ENCODE assay signal across 8 cellular contexts in the genomic region with DNA sequence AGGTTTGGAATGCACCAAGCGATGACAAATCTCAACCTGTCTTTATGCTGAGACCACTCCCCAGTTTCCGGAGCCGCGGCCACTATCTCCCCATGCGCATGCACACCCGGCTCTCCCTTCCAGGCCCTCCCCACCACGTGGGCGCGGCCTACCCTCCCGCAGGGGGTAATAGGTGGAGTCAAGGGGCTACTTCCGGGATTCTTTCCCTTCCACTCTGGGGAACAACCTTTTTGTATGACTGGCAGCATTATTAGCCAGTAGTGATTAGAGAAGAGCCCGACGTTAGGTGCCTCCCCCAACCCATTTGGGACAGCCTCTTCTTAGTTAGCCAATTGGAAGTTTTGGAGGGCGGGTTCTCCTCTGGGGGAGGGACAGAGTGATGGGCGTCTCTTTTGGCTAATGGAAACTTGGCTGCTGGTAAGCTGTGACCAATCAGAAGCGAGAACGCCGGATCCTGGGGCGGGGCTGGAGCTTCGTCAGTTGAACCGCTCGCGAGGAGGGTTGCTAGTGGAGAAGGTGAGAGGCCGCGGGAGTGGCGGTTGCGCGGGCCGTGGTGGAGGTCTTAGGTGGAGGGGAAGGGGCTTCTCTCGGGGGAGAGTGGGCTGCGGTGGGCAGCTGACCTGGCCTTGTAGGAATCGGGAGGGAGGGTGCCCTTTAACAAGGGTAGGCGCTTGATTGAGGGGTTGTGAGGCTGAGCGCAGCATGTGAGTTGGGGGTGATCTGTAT. TPM values are rescaled to one million over a fixed set of nuclear protein-coding genes. Genes with fewer than 3 reads are reported as not detected.
DNase-seq lines count a peak whose midpoint lies in the region; ATAC-seq and TF ChIP-seq lines count a peak whose summit lies in the region.

A gene with protein sequence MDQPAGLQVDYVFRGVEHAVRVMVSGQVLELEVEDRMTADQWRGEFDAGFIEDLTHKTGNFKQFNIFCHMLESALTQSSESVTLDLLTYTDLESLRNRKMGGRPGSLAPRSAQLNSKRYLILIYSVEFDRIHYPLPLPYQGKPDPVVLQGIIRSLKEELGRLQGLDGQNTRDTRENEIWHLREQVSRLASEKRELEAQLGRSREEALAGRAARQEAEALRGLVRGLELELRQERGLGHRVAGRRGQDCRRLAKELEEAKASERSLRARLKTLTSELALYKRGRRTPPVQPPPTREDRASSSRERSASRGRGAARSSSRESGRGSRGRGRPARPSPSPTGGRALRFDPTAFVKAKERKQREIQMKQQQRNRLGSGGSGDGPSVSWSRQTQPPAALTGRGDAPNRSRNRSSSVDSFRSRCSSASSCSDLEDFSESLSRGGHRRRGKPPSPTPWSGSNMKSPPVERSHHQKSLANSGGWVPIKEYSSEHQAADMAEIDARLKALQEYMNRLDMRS (plus strand): TSS at position 479 of the 726 bp plus-strand sequence. CDS start 7,552 bp downstream, outside the sequence.

- no peaks in the 10 kb centered on the region for H4K20me1 ChIP-seq in OCI-LY7 (ENCODE audit: insufficient read depth, low read length)

- no TSS peak for BruUV-seq in OCI-LY7 (replicated peaks; lab: Mats Ljungman, UMichigan)

- peaks cover 8% of the 10 kb centered on the region; the same call in 1 of the 2 replicates for H3K79me2 ChIP-seq in OCI-LY7 (ENCODE audit: insufficient read depth, low read depth, low read length)

- TF ChIP-seq CTCF in OCI-LY7 (conservative IDR thresholded peaks at IDR 0.05; ENCODE audit: low read length) = no peak

- peak within 1 kb of the TSS; percentile 24 for H3K27ac ChIP-seq in OCI-LY7 (ENCODE audit: low read depth, low read length, poor library complexity, severe bottlenecking)

- intact Hi-C loops in OCI-LY7 (cut with micrococcal nuclease; ENCODE audit: unreplicated experiment) = loop anchor here (5.0 kb wide), 1 partner anchor 68 kb away; no protein-coding TSS in a partner anchor

- H3K9me3 ChIP-seq in OCI-LY7 (ENCODE audit: low read length) = no peaks in the 10 kb centered on the region

- peak; percentile 99 for DNase-seq in DMS 273 treated with DMSO at 0.1 percent for 48 hours (lab: John Stamatoyannopoulos, UW)
- DNase-seq in HuH-7.5 (ENCODE audit: low spot score) = peak; percentile 99
- peak; percentile 100 for DNase-seq in OCI-LY7 (ENCODE audit: low spot score)
- DNase-seq in activated T-cell treated with anti-CD3 and anti-CD28 coated beads for 1 hour (ENCODE audit: low read depth) = peak; percentile 91
- DNase-seq in erythroblast (lab: John Stamatoyannopoulos, UW) = peak; percentile 99
- peak; percentile 98 for DNase-seq in mucosa of gallbladder (ENCODE audit: low spot score)
- DNase-seq in stimulated activated CD8-positive, alpha-beta memory T cell treated with anti-CD3 and anti-CD28 coated beads, Interleukin-4, amount 100 ng/mL, for 4 hours (ENCODE audit: low read depth in 2 of 2, low spot score in 1 of 2) = peak; percentile 91 to 92

- peaks cover 12% of the 10 kb centered on the region for H3K4me1 ChIP-seq in OCI-LY7 (ENCODE audit: insufficient read depth, low read length, poor library complexity, severe bottlenecking)

- peak within 1 kb of the TSS; percentile 82 for H3K4me3 ChIP-seq in OCI-LY7 (ENCODE audit: low read depth, low read length, poor library complexity, severe bottlenecking)

- peaks cover 6% of the 10 kb centered on the region; the same call in 1 of the 2 replicates for H3K36me3 ChIP-seq in OCI-LY7 (ENCODE audit: insufficient read depth, low read length)

- CTCF ChIA-PET in OCI-LY7 (lab: Charles Lee; ENCODE audit: unreplicated experiment) = interaction anchor here (0.6 kb wide), 1 partner anchor 202 kb away, joined by 5 read pairs; a partner anchor contains a TSS

- no peaks in the 10 kb centered on the region for H3K9me2 ChIP-seq in OCI-LY7 (ENCODE audit: insufficient read depth, low read length)

- H3K4me2 ChIP-seq in OCI-LY7 (ENCODE audit: low read length) = peak within 1 kb of the TSS; percentile 82

- peak within 1 kb of the TSS; percentile 77 for H2AFZ ChIP-seq in OCI-LY7 (ENCODE audit: low read length)

- POLR2A ChIA-PET in OCI-LY7 (lab: Charles Lee) = interaction anchor here (0.5 to 1.3 kb wide), 3 partner anchors 10 to 287 kb away, joined by 3 to 6 read pairs (median 3); a partner anchor contains a TSS

- TF ChIP-seq POLR2A in erythroblast (IDR thresholded peaks at IDR 0.05; ENCODE audit: low read length) = peak; percentile 77

- ATAC-seq in GM21528 (IDR thresholded peaks at IDR 0.05; ENCODE audit: low FRiP score, unreplicated experiment) = peak; percentile 95

RNA-seq across cellular contexts. Expression of the gene that starts here (rescaled TPM):
- 14.2 and 15.3 TPM in 2 replicates for total RNA-seq in OCI-LY7 (2014; rRNA removed; shearing (Covaris generic))
- total RNA-seq in OCI-LY7 (2022) (20.1 and 23.0 TPM in 2 replicates), mucosa of gallbladder (24.1 TPM)

Comparison
In these comparisons a context has a peak if more than half of its experiments do, and no peak if none do; other contexts are left out.
1. Peak in every context shown above with its lines: DNase-seq, ATAC-seq, H3K4me3 ChIP-seq and H3K27ac ChIP-seq.